In genomic region chr18:26686532-26686931, GRCh38 we compare ENCODE assay signal across 17 cellular contexts.
DNase-seq lines count a peak whose midpoint lies in the region; ATAC-seq and TF ChIP-seq lines count a peak whose summit lies in the region.
"Had no signal": no experiment of that assay in that cellular context is flagged by ENCODE, and none has a peak within 500 bp of the region (broad histone marks: within the 10 kb centered on the region; RNA-seq: fewer than 3 reads in every experiment).

No MANE protein-coding gene starts in this region.

- WGBS in prostate gland = 67% methylated on average over 3 of the region's 3 CpGs

- H3F3A ChIP-seq in Loucy (ENCODE audit: low read depth) = no peaks in the 10 kb centered on the region; the same call in 1 of the 2 replicates

- peaks cover 44% of the 10 kb centered on the region for H3K4me1 Mint-ChIP-seq in brain
- peaks cover 46% of the 10 kb centered on the region for H3K4me1 Mint-ChIP-seq in mesothelial cell of epicardium

- H4K20me1 ChIP-seq in Loucy (ENCODE audit: insufficient read depth, low read length, poor library complexity, severe bottlenecking) = no peaks in the 10 kb centered on the region
- H4K20me1 ChIP-seq: BLaER1 treated with 17β-estradiol and CSF1 and Interleukin-3, amounts not matched to agents 10 nM and 100 nM had no signal

- H3K36me3 ChIP-seq in Loucy (ENCODE audit: insufficient read depth, low read length) (no peaks in the 10 kb centered on the region), prostate gland (no peaks in the 10 kb centered on the region)
- H3K36me3 ChIP-seq: BLaER1 treated with 17β-estradiol and CSF1 and Interleukin-3, amounts not matched to agents 10 nM and 100 nM; HAP-1 had no signal

- TF ChIP-seq CTCF in Loucy (conservative IDR thresholded peaks at IDR 0.05; ENCODE audit: low read length) = no peak
- no peak for TF ChIP-seq CTCF in brain (conservative IDR thresholded peaks at IDR 0.05)
- TF ChIP-seq CTCF in mesothelial cell of epicardium (IDR thresholded peaks at IDR 0.05; ENCODE audit: unreplicated experiment) = no peak
- TF ChIP-seq CTCF in prostate gland (IDR thresholded peaks at IDR 0.05) = no peak

- peak overlapping the region in 3 of 5 experiments; percentile 8 to 57 (median 23) for H3K4me3 Mint-ChIP-seq in brain
- H3K4me3 Mint-ChIP-seq in mesothelial cell of epicardium = no peak overlapping the region
- H3K4me3 Mint-ChIP-seq: CD8-positive, alpha-beta T cell had no signal

- H3K79me2 ChIP-seq in Loucy (ENCODE audit: insufficient read depth, low read length) = peaks cover 15% of the 10 kb centered on the region; the same call in 1 of the 2 replicates

- peak overlapping the region; percentile 59 to 90 (median 83) for H3K27ac Mint-ChIP-seq in brain
- peak overlapping the region; percentile 79 for H3K27ac Mint-ChIP-seq in mesothelial cell of epicardium
- H3K27ac Mint-ChIP-seq: CD8-positive, alpha-beta T cell had no signal

- intact Hi-C loops in prostate gland (cut with DNase I) = no loop called here

- H3K27ac ChIP-seq in prostate gland = peak overlapping the region; percentile 26 to 75
- H3K27ac ChIP-seq: BLaER1 treated with 17β-estradiol and CSF1 and Interleukin-3, amounts not matched to agents 10 nM and 100 nM had no signal

- H3K27me3 Mint-ChIP-seq in brain (peaks cover 6% of the 10 kb centered on the region), mesothelial cell of epicardium (ENCODE audit: low read depth) (no peaks in the 10 kb centered on the region)

- H3K9me3 Mint-ChIP-seq in brain (peaks cover 0 to 5% (median 2%) of the 10 kb centered on the region in 5 experiments), mesothelial cell of epicardium (peaks cover 9% of the 10 kb centered on the region)

- DNase-seq in mesothelial cell of epicardium (ENCODE audit: low spot score in 2 of 2, unreplicated experiment in 2 of 2) = no peak
- no peak for DNase-seq in prostate gland (ENCODE audit: low spot score)
- no peak for DNase-seq in activated T-cell treated with anti-CD3 and anti-CD28 coated beads, Interleukin-2, amount 50 U/mL, for 1 hour
- DNase-seq in GM19240 (ENCODE audit: insufficient read length, low spot score) = no peak
- DNase-seq in HPDE6-E6E7 (ENCODE audit: extremely low spot score) = no peak
- DNase-seq: CD8-positive, alpha-beta T cell; NCI-H1105; NCI-H510A; NCI-H82; RPMI8226; SHP77 treated with DMSO at 0.1 percent for 48 hours had no signal

- no peak for ATAC-seq in HG02938 (IDR thresholded peaks at IDR 0.05; ENCODE audit: unreplicated experiment)
- ATAC-seq: CD8-positive, alpha-beta T cell; SK-N-SH treated with all-trans-retinoic acid at 6 μM for 48 hours had no signal

- H3K9ac ChIP-seq in Loucy (ENCODE audit: low read depth, low read length, poor library complexity, severe bottlenecking) = no peak overlapping the region
- H3K9ac ChIP-seq: BLaER1 treated with 17β-estradiol and CSF1 and Interleukin-3, amounts not matched to agents 10 nM and 100 nM had no signal

- H3K4me3 ChIP-seq in Loucy (ENCODE audit: low read length, poor library complexity, severe bottlenecking) (no peak overlapping the region), prostate gland (no peak overlapping the region)
- H3K4me3 ChIP-seq: BLaER1 treated with 17β-estradiol and CSF1 and Interleukin-3, amounts not matched to agents 10 nM and 100 nM; HAP-1 had no signal

- no peak for TF ChIP-seq POLR2A in prostate gland (IDR thresholded peaks at IDR 0.05)

- H3K27me3 ChIP-seq in Loucy (ENCODE audit: insufficient read depth, low read length, poor library complexity, severe bottlenecking) = no peaks in the 10 kb centered on the region
- H3K27me3 ChIP-seq in prostate gland (replicated peaks; ENCODE audit: insufficient read depth) = no peaks in the 10 kb centered on the region
- H3K27me3 ChIP-seq: BLaER1 treated with 17β-estradiol and CSF1 and Interleukin-3, amounts not matched to agents 10 nM and 100 nM had no signal

- H3K9me3 ChIP-seq in Loucy (ENCODE audit: insufficient read depth, low read depth, low read length) = peaks cover 9% of the 10 kb centered on the region
- no peaks in the 10 kb centered on the region for H3K9me3 ChIP-seq in prostate gland
- H3K9me3 ChIP-seq: HAP-1 had no signal

- no peaks in the 10 kb centered on the region for H3K9me2 ChIP-seq in Loucy (replicated peaks; ENCODE audit: low read depth, low read length)

- H3K36me3 Mint-ChIP-seq in brain (no peaks in the 10 kb centered on the region), mesothelial cell of epicardium (peaks cover 1% of the 10 kb centered on the region)
- H3K36me3 Mint-ChIP-seq: CD8-positive, alpha-beta T cell had no signal

- no peak overlapping the region for H2AFZ ChIP-seq in Loucy (ENCODE audit: low read length)

- H3K4me1 ChIP-seq in Loucy (ENCODE audit: insufficient read depth, low read length, poor library complexity, severe bottlenecking) (peaks cover 27% of the 10 kb centered on the region), prostate gland (replicated peaks) (no peaks in the 10 kb centered on the region)

- peak overlapping the region; percentile 10 for H3K4me2 ChIP-seq in Loucy (ENCODE audit: low read depth, low read length, poor library complexity, severe bottlenecking)
- H3K4me2 ChIP-seq: BLaER1 treated with 17β-estradiol and CSF1 and Interleukin-3, amounts not matched to agents 10 nM and 100 nM had no signal
